8 cellular contexts compared by ENCODE assay signal in genomic region chr4:14177987-14178386, GRCh38.
DNase-seq lines count a peak whose midpoint lies in the region; ATAC-seq and TF ChIP-seq lines count a peak whose summit lies in the region.

No MANE protein-coding gene starts in this region.

- TF ChIP-seq CTCF in GM12864 (IDR thresholded peaks at IDR 0.05; ENCODE audit: low read depth, low read length, missing control alignments) (no peak), right atrium auricular region (IDR thresholded peaks at IDR 0.05) (no peak)

- no peak overlapping the region; the same call in 1 of the 2 replicates for H3K4me3 ChIP-seq in GM12864 (ENCODE audit: low read depth, low read length)
- H3K4me3 ChIP-seq in right atrium auricular region, result no peak overlapping the region

- no peaks in the 10 kb centered on the region for H3K27me3 ChIP-seq in right atrium auricular region

- H3K36me3 ChIP-seq in right atrium auricular region, result no peaks in the 10 kb centered on the region

- H3K27ac ChIP-seq in right atrium auricular region, result no peak overlapping the region

- DNase-seq in GM12864 (ENCODE audit: low read depth) (peak; percentile 87), dermis blood vessel endothelial cell (peak; percentile 8), DMS79 (lab: John Stamatoyannopoulos, UW) (no peak), foreskin melanocyte (no peak), right atrium auricular region (ENCODE audit: low spot score) (no peak), NCI-H1105 treated with DMSO at 0.1 percent for 48 hours (lab: John Stamatoyannopoulos, UW) (no peak)

- H3K4me1 ChIP-seq in right atrium auricular region, result peaks cover 0 to 8% of the 10 kb centered on the region in 2 donors

- ATAC-seq in GM19397 (IDR thresholded peaks at IDR 0.05; ENCODE audit: unreplicated experiment) (peak; percentile 87), HG03103 (IDR thresholded peaks at IDR 0.05; ENCODE audit: low read depth, unreplicated experiment) (peak; percentile 81)

- no peaks in the 10 kb centered on the region for H3K9me3 ChIP-seq in right atrium auricular region

Comparison
In these comparisons a context has a peak if more than half of its experiments do, and no peak if none do; other contexts are left out.
1. DNase-seq: peak in GM12864 (single experiment) and dermis blood vessel endothelial cell (single experiment); none in DMS79 (single experiment), foreskin melanocyte (single experiment), right atrium auricular region (single experiment) and NCI-H1105 treated with DMSO at 0.1 percent for 48 hours (single experiment).